8 cellular contexts compared by ENCODE assay signal in the genomic region with DNA sequence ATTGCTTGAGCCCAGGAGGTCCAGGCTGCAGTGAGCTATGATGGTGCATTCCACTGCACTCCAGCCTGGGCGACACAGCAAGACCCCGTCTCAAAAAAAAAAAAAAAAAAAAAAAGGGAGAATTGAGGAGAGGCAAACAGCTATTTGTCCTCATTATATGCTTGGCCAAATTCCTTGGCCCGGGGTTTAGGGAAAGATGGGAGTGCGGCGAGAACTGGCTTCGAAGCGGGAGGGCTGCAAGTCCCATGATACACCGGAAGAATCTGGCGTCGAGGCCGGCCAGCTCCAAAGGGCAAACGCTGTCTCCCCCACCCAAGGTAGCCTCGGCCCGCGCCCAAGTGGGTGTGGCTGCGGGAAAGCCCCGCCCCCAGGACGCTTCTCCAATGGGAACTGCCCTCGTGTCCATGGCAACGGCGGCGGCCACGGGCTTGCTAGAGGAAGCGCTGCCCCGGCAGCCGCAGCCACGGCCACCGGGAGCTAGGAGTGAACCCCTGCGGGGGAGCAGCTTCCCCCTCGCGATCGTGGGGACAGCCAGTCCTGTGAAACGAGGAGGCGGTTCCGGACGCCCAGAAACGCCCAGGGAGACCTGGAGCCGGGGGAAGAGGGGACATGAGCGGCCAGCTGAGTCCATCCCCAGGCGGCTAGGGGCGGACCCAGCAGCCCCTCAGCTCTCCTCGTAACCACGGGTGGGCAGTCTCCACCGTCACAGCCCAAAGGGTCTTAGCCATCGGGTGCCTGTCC.
DNase-seq lines count a peak whose midpoint lies in the region; ATAC-seq lines count a peak whose summit lies in the region.

A gene with protein sequence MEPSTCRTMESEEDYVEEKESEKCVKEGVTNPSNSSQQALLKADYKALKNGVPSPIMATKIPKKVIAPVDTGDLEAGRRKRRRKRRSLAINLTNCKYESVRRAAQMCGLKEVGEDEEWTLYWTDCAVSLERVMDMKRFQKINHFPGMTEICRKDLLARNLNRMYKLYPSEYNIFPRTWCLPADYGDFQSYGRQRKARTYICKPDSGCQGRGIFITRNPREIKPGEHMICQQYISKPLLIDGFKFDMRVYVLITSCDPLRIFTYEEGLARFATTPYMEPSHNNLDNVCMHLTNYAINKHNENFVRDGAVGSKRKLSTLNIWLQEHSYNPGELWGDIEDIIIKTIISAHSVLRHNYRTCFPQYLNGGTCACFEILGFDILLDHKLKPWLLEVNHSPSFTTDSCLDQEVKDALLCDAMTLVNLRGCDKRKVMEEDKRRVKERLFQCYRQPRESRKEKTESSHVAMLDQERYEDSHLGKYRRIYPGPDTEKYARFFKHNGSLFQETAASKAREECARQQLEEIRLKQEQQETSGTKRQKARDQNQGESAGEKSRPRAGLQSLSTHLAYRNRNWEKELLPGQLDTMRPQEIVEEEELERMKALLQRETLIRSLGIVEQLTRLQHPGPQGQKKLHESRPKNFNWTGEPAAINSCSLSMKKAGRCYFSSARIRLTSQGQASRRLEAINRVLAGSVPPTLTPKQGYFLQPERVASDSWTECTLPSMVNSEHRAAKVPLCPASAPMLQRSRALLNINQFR (plus strand): TSS at position 434 of the 741 bp plus-strand sequence. CDS start 1,075 bp downstream, outside the sequence.

- no peaks in the 10 kb centered on the region for H3K27me3 Mint-ChIP-seq in effector memory CD8-positive, alpha-beta T cell
- H3K27me3 Mint-ChIP-seq in memory B cell: no peaks in the 10 kb centered on the region

- peak; percentile 53 for ATAC-seq in HG03442 (IDR thresholded peaks at IDR 0.05; ENCODE audit: unreplicated experiment)
- peak; percentile 87 for ATAC-seq in effector memory CD8-positive, alpha-beta T cell (replicated peaks)
- peak; percentile 54 for ATAC-seq in memory B cell (ENCODE audit: low read depth)
- ATAC-seq in GM21526 (IDR thresholded peaks at IDR 0.05; ENCODE audit: low FRiP score, unreplicated experiment): no peak

- peaks cover 16% of the 10 kb centered on the region for H3K36me3 Mint-ChIP-seq in effector memory CD8-positive, alpha-beta T cell (ENCODE audit: insufficient read depth)
- H3K36me3 Mint-ChIP-seq in memory B cell: no peaks in the 10 kb centered on the region

- peak within 1 kb of the TSS; percentile 69 to 71 for H3K27ac Mint-ChIP-seq in effector memory CD8-positive, alpha-beta T cell
- peak within 1 kb of the TSS; percentile 20 for H3K27ac Mint-ChIP-seq in memory B cell

- DNase-seq in GM03348 (ENCODE audit: low spot score) (peak; percentile 97), NCI-H748 treated with DMSO at 0.1 percent for 48 hours (lab: John Stamatoyannopoulos, UW) (peak; percentile 28), memory B cell (ENCODE audit: low spot score in 2 of 2) (peak in 1 of 2 donors; percentile 27)
- DNase-seq in activated CD8-positive, alpha-beta memory T cell treated with anti-CD3 and anti-CD28 coated beads for 48 hours (ENCODE audit: low read depth in 2 of 3, low spot score in 2 of 3): peak in 2 of 3 experiments; percentile 44 to 74
- DNase-seq in effector memory CD8-positive, alpha-beta T cell: peak; percentile 57 to 63 (median 59)
- peak; percentile 50 to 66 (median 55) for DNase-seq in stimulated activated CD4-positive, alpha-beta T cell treated with anti-CD3 and anti-CD28 coated beads, TNF-alpha, amount 100 ng/mL, for 4 hours (ENCODE audit: low read depth in 3 of 3)

- H3K4me1 Mint-ChIP-seq in effector memory CD8-positive, alpha-beta T cell (ENCODE audit: low read depth in 2 of 2): peaks cover 11 to 15% of the 10 kb centered on the region in 2 donors
- H3K4me1 Mint-ChIP-seq in memory B cell: peaks cover 11% of the 10 kb centered on the region

- peak within 1 kb of the TSS; percentile 77 to 81 for H3K4me3 Mint-ChIP-seq in effector memory CD8-positive, alpha-beta T cell
- peak within 1 kb of the TSS; percentile 72 for H3K4me3 Mint-ChIP-seq in memory B cell

- no peaks in the 10 kb centered on the region for H3K9me3 Mint-ChIP-seq in effector memory CD8-positive, alpha-beta T cell
- no peaks in the 10 kb centered on the region for H3K9me3 Mint-ChIP-seq in memory B cell
